14 cellular contexts compared by ENCODE assay signal in the genomic region with DNA sequence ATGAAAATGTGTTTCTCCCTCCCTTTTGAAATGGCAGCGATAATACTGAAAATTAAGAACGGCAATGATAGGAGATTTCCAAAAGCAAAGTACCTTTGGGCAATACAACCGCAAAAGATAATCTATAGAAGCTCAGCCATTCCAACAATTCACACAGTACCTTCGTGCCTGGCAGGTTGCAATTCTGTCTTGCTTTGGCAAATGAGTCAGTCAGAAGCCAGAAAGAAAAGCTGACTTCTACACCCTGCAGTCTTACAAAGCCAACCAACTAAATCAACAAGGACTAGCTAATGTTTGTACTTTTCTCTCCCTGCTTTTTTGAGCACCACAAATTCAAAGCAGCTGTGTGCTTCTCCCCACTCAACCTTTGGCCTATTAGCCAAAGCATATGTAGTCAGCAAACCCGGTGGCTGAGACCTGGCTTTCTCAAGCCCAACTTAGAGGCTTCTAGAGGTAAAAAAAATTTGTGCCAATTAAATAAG. TPM values are rescaled to one million over a fixed set of nuclear protein-coding genes. Genes with fewer than 3 reads are reported as not detected.
DNase-seq lines count a peak whose midpoint lies in the region; ATAC-seq and TF ChIP-seq lines count a peak whose summit lies in the region.
"Had no signal": no experiment of that assay in that cellular context is flagged by ENCODE, and none has a peak within 500 bp of the region (broad histone marks: within the 10 kb centered on the region; RNA-seq: fewer than 3 reads in every experiment).

No MANE protein-coding gene starts in this region.

- H3K9ac ChIP-seq in parathyroid adenoma = no peak overlapping the region

- H3K4me1 ChIP-seq in parathyroid adenoma (peaks cover 10% of the 10 kb centered on the region), body of pancreas (no peaks in the 10 kb centered on the region)
- H3K4me1 ChIP-seq: tibial artery had no signal

- no peak overlapping the region for H3K4me2 ChIP-seq in parathyroid adenoma (ENCODE audit: low read length)

- no peaks in the 10 kb centered on the region for H3K36me3 ChIP-seq in parathyroid adenoma (ENCODE audit: control insufficient read depth, insufficient read depth, low read length)
- no peaks in the 10 kb centered on the region for H3K36me3 ChIP-seq in body of pancreas (replicated peaks in 1 of 2; ENCODE audit: insufficient read depth in 1 of 2, low read depth in 2 of 2)
- H3K36me3 ChIP-seq: SJCRH30, tibial artery had no signal

- H3K27ac ChIP-seq in parathyroid adenoma = no peak overlapping the region
- no peak overlapping the region for H3K27ac ChIP-seq in body of pancreas
- H3K27ac ChIP-seq: 22Rv1, SJCRH30, tibial artery had no signal

- ATAC-seq in HG02642 (IDR thresholded peaks at IDR 0.05; ENCODE audit: poor library complexity, unreplicated experiment) (no peak), body of pancreas (no peak)
- ATAC-seq: activated CD8-positive, alpha-beta T cell treated with anti-CD3 and anti-CD28 coated beads, Interleukin-2, amount 10 ng/mL, durations not matched to agents 7 days and 5 days had no signal

- DNase-seq in DMS153 (lab: John Stamatoyannopoulos, UW) = peak; percentile 49
- DNase-seq in DMS153 treated with DMSO at 0.1 percent for 48 hours (lab: John Stamatoyannopoulos, UW; ENCODE audit: unreplicated experiment) = no peak
- DNase-seq in NCI-H748 (lab: John Stamatoyannopoulos, UW; ENCODE audit: unreplicated experiment) = peak; percentile 65
- peak; percentile 55 for DNase-seq in choroid plexus epithelial cell (ENCODE audit: low read depth)
- DNase-seq in NOMO-1 treated with dmso at 0.1 percent for 144 hours (lab: John Stamatoyannopoulos, UW; ENCODE audit: unreplicated experiment) = no peak
- no peak for DNase-seq in body of pancreas
- DNase-seq: activated CD8-positive, alpha-beta T cell treated with anti-CD3 and anti-CD28 coated beads, Interleukin-2, amount 10 ng/mL, durations not matched to agents 7 days and 5 days; DMS79; NCI-H82; SJCRH30 had no signal

- peak overlapping the region; percentile 16 for H2AFZ ChIP-seq in parathyroid adenoma

- no peaks in the 10 kb centered on the region for H3K79me2 ChIP-seq in parathyroid adenoma

- 89 to 90% methylated on average over 5 of the region's 5 CpGs for WGBS in body of pancreas, 2 donors

- H3K4me3 ChIP-seq in choroid plexus epithelial cell (ENCODE audit: low read depth, low read length) = no peak overlapping the region
- H3K4me3 ChIP-seq in parathyroid adenoma (ENCODE audit: low read depth, low read length) = no peak overlapping the region
- no peak overlapping the region for H3K4me3 ChIP-seq in body of pancreas
- H3K4me3 ChIP-seq: SJCRH30, tibial artery had no signal

- H3K27me3 ChIP-seq in parathyroid adenoma (ENCODE audit: control insufficient read depth, insufficient read depth, low read length) = no peaks in the 10 kb centered on the region
- H3K27me3 ChIP-seq in body of pancreas = no peaks in the 10 kb centered on the region
- H3K27me3 ChIP-seq: tibial artery had no signal

- H3K9me3 ChIP-seq in parathyroid adenoma (ENCODE audit: control insufficient read depth, low read length) (no peaks in the 10 kb centered on the region), body of pancreas (no peaks in the 10 kb centered on the region)
- H3K9me3 ChIP-seq: SJCRH30, tibial artery had no signal

- intact Hi-C loops in body of pancreas (cut with DNase I) = no loop called here

- no peak for TF ChIP-seq POLR2A in body of pancreas (IDR thresholded peaks at IDR 0.05)

- TF ChIP-seq CTCF in choroid plexus epithelial cell (conservative IDR thresholded peaks at IDR 0.05; ENCODE audit: low read depth, low read length) (no peak), parathyroid adenoma (IDR thresholded peaks at IDR 0.05) (no peak), body of pancreas (IDR thresholded peaks at IDR 0.05) (no peak)

RNA-seq across cellular contexts. Expression of a gene that starts 25.7 kb away (rescaled TPM):
- 100 to 1,000 TPM in 1 of 2 donors, 10 to 100 TPM in 1; 50.3 to 157 TPM for total RNA-seq in body of pancreas

Comparison
In these comparisons a context has a peak if more than half of its experiments do, and no peak if none do; other contexts are left out.
1. DNase-seq: peak in DMS153 (single experiment), NCI-H748 (single experiment) and choroid plexus epithelial cell (single experiment); none in DMS153 treated with DMSO at 0.1 percent for 48 hours (single experiment), NOMO-1 treated with dmso at 0.1 percent for 144 hours (single experiment) and body of pancreas (0 of 4).